In genomic region chr14:80077262-80077661, GRCh38 we compare ENCODE assay signal across 22 cellular contexts.
"Had no signal": no experiment of that assay in that cellular context is flagged by ENCODE, and none has a peak within 500 bp of the region (broad histone marks: within the 10 kb centered on the region; RNA-seq: fewer than 3 reads in every experiment).

No MANE protein-coding gene starts in this region.

- H3K4me2 ChIP-seq: smooth muscle cell had no signal

- H3K27ac Mint-ChIP-seq: activated B cell treated with CpG ODN at 0.5 μM for 24 hours; activated CD4-positive, alpha-beta T cell treated with anti-CD3 and anti-CD28 coated beads for 36 hours; activated naive CD8-positive, alpha-beta T cell; activated T-cell treated with anti-CD3 and anti-CD28 coated beads, Interleukin-2, amount 50 U/mL, for 24 hours; activated T-helper 17 cell treated with anti-CD3 and anti-CD28 coated beads, Interleukin-2, amount 50 U/mL, for 72 hours; naive thymus-derived CD4-positive, alpha-beta T cell; stimulated activated memory B cell treated with anti-CD40 and anti-IgM and Interleukin-4, amounts not matched to agents 10 μg/mL and 1 μg/mL and 100 μg/mL, for 72 hours; T-helper 1 cell treated with Interleukin-12 subunit alpha and Interleukin-12 subunit beta and Interleukin-4 antibody, amounts not matched to agents 30 μg/mL and 1 μg/mL, for 36 hours had no signal

- H3K36me3 ChIP-seq: heart left ventricle, transverse colon had no signal

- H3K4me1 ChIP-seq: heart left ventricle, transverse colon had no signal

- H3K9me3 ChIP-seq: transverse colon had no signal

- H3K4me3 ChIP-seq: heart left ventricle, smooth muscle cell, transverse colon had no signal

- H3K27me3 Mint-ChIP-seq: activated B cell treated with CpG ODN at 0.5 μM for 24 hours; activated CD4-positive, alpha-beta T cell treated with anti-CD3 and anti-CD28 coated beads for 36 hours; activated naive CD8-positive, alpha-beta T cell; activated T-cell treated with anti-CD3 and anti-CD28 coated beads, Interleukin-2, amount 50 U/mL, for 24 hours; activated T-helper 17 cell treated with anti-CD3 and anti-CD28 coated beads, Interleukin-2, amount 50 U/mL, for 72 hours; naive thymus-derived CD4-positive, alpha-beta T cell; stimulated activated memory B cell treated with anti-CD40 and anti-IgM and Interleukin-4, amounts not matched to agents 10 μg/mL and 1 μg/mL and 100 μg/mL, for 72 hours had no signal

- DNase-seq: activated B cell treated with CpG ODN at 0.5 μM for 24 hours; activated CD4-positive, alpha-beta T cell treated with anti-CD3 and anti-CD28 coated beads for 36 hours; activated CD4-positive, alpha-beta T cell treated with anti-CD3 and anti-CD28 coated beads, Interleukin-2, amount 50 U/mL, for 4 hours; activated CD8-positive, alpha-beta memory T cell treated with anti-CD3 and anti-CD28 coated beads for 24 hours; activated CD8-positive, alpha-beta memory T cell treated with anti-CD3 and anti-CD28 coated beads, Interleukin-2, amount 50 U/mL, for 4 hours; activated naive CD4-positive, alpha-beta T cell; activated T-cell treated with anti-CD3 and anti-CD28 coated beads, Interleukin-2, amount 50 U/mL, for 24 hours; cerebellar nuclear complex; effector memory CD4-positive, alpha-beta T cell; heart left ventricle; left colon; mesenchymal stem cell; naive thymus-derived CD4-positive, alpha-beta T cell; stimulated activated CD4-positive, alpha-beta T cell treated with anti-CD3 and anti-CD28 coated beads, Interleukin-15, amount 100 ng/mL, for 24 hours; T1000; transverse colon had no signal

- H3K4me1 Mint-ChIP-seq: activated B cell treated with CpG ODN at 0.5 μM for 24 hours; activated CD4-positive, alpha-beta T cell treated with anti-CD3 and anti-CD28 coated beads for 36 hours; activated T-helper 17 cell treated with anti-CD3 and anti-CD28 coated beads, Interleukin-2, amount 50 U/mL, for 72 hours; naive thymus-derived CD4-positive, alpha-beta T cell; neural crest cell; stimulated activated memory B cell treated with anti-CD40 and anti-IgM and Interleukin-4, amounts not matched to agents 10 μg/mL and 1 μg/mL and 100 μg/mL, for 72 hours had no signal

- H3K4me3 Mint-ChIP-seq: activated B cell treated with CpG ODN at 0.5 μM for 24 hours; activated CD4-positive, alpha-beta T cell treated with anti-CD3 and anti-CD28 coated beads for 36 hours; activated naive CD8-positive, alpha-beta T cell; activated T-cell treated with anti-CD3 and anti-CD28 coated beads, Interleukin-2, amount 50 U/mL, for 24 hours; activated T-helper 17 cell treated with anti-CD3 and anti-CD28 coated beads, Interleukin-2, amount 50 U/mL, for 72 hours; naive thymus-derived CD4-positive, alpha-beta T cell; neural crest cell; stimulated activated memory B cell treated with anti-CD40 and anti-IgM and Interleukin-4, amounts not matched to agents 10 μg/mL and 1 μg/mL and 100 μg/mL, for 72 hours; T-helper 1 cell treated with Interleukin-12 subunit alpha and Interleukin-12 subunit beta and Interleukin-4 antibody, amounts not matched to agents 30 μg/mL and 1 μg/mL, for 36 hours had no signal

- H3K36me3 Mint-ChIP-seq: activated naive CD8-positive, alpha-beta T cell; naive thymus-derived CD4-positive, alpha-beta T cell; stimulated activated memory B cell treated with anti-CD40 and anti-IgM and Interleukin-4, amounts not matched to agents 10 μg/mL and 1 μg/mL and 100 μg/mL, for 72 hours had no signal

- H3K27ac ChIP-seq: heart left ventricle, transverse colon had no signal

- H3K27me3 ChIP-seq: heart left ventricle, transverse colon had no signal
